11 cellular contexts compared by ENCODE assay signal in the genomic region with DNA sequence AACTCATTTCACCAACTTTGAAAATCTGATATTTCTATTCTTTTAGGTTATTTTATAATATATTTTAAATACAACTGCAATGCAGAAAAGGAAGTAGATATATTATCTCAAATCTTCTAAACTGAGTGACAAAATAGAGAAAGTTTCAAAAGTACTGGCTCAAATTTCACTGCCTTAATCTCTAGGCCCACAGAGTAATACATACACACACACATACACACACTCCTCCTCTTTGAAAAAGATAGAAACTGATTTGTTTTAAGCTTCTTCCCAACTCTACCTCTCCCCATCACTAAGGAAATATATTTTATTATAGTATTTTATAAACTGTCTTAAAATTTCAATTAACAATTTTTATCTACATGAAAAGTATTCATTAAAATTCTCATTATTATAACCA. TPM values are rescaled to one million over a fixed set of nuclear protein-coding genes. Genes with fewer than 3 reads are reported as not detected.
DNase-seq lines count a peak whose midpoint lies in the region; ATAC-seq and TF ChIP-seq lines count a peak whose summit lies in the region.
"Had no signal": no experiment of that assay in that cellular context is flagged by ENCODE, and none has a peak within 500 bp of the region (broad histone marks: within the 10 kb centered on the region; RNA-seq: fewer than 3 reads in every experiment).

No MANE protein-coding gene starts in this region.

- H3K27me3 Mint-ChIP-seq in activated CD4-positive, alpha-beta T cell treated with anti-CD3 and anti-CD28 coated beads, Interleukin-2, amount 10 ng/mL, durations not matched to agents 7 days and 5 days, result no peaks in the 10 kb centered on the region
- H3K27me3 Mint-ChIP-seq in endothelial cell (ENCODE audit: unreplicated experiment), result peaks cover 2% of the 10 kb centered on the region
- no peaks in the 10 kb centered on the region for H3K27me3 Mint-ChIP-seq in stimulated activated memory B cell treated with anti-CD40 and anti-IgM and Interleukin-4, amounts not matched to agents 10 μg/mL and 1 μg/mL and 100 μg/mL, for 72 hours

- H3K4me2 ChIP-seq in SK-N-SH, result peak overlapping the region; percentile 67

- H3K27me3 ChIP-seq in SK-N-SH (ENCODE audit: insufficient read depth), result no peaks in the 10 kb centered on the region
- H3K27me3 ChIP-seq: ovary had no signal

- peak overlapping the region; percentile 94 for H3K27ac Mint-ChIP-seq in activated CD4-positive, alpha-beta T cell treated with anti-CD3 and anti-CD28 coated beads, Interleukin-2, amount 10 ng/mL, durations not matched to agents 7 days and 5 days
- peak overlapping the region; percentile 89 for H3K27ac Mint-ChIP-seq in endothelial cell (ENCODE audit: unreplicated experiment)
- H3K27ac Mint-ChIP-seq in stimulated activated memory B cell treated with anti-CD40 and anti-IgM and Interleukin-4, amounts not matched to agents 10 μg/mL and 1 μg/mL and 100 μg/mL, for 72 hours, result peak overlapping the region; percentile 90

- no peaks in the 10 kb centered on the region for H3K9me3 Mint-ChIP-seq in activated CD4-positive, alpha-beta T cell treated with anti-CD3 and anti-CD28 coated beads, Interleukin-2, amount 10 ng/mL, durations not matched to agents 7 days and 5 days
- no peaks in the 10 kb centered on the region for H3K9me3 Mint-ChIP-seq in endothelial cell (ENCODE audit: unreplicated experiment)
- H3K9me3 Mint-ChIP-seq in stimulated activated memory B cell treated with anti-CD40 and anti-IgM and Interleukin-4, amounts not matched to agents 10 μg/mL and 1 μg/mL and 100 μg/mL, for 72 hours, result no peaks in the 10 kb centered on the region

- no peaks in the 10 kb centered on the region for H4K20me1 ChIP-seq in SK-N-SH (ENCODE audit: insufficient read depth)

- TF ChIP-seq CTCF in SK-N-SH (IDR thresholded peaks at IDR 0.05) (no peak), endothelial cell (IDR thresholded peaks at IDR 0.05; ENCODE audit: unreplicated experiment) (no peak)

- no peak for DNase-seq in activated CD4-positive, alpha-beta T cell treated with anti-CD3 and anti-CD28 coated beads, Interleukin-2, amount 10 ng/mL, durations not matched to agents 7 days and 5 days
- no peak for DNase-seq in activated CD4-positive, alpha-beta T cell treated with anti-CD3 and anti-CD28 coated beads for 48 hours
- DNase-seq in SK-N-SH (no peak), endothelial cell (ENCODE audit: low spot score) (no peak), epidermal melanocyte (ENCODE audit: insufficient read length, low spot score) (no peak)
- DNase-seq: activated T-cell treated with anti-CD3 and anti-CD28 coated beads, Interleukin-2, amount 50 U/mL, for 48 hours; cerebellar nuclear complex; ovary had no signal

- peaks cover 59% of the 10 kb centered on the region for H3F3A ChIP-seq in SK-N-SH (replicated peaks; ENCODE audit: insufficient read depth)

- no peaks in the 10 kb centered on the region for H3K9me2 ChIP-seq in SK-N-SH

- no peak overlapping the region for H3K4me3 ChIP-seq in SK-N-SH (ENCODE audit: low read depth in 2 of 2, low read length in 1 of 2)
- H3K4me3 ChIP-seq: ovary had no signal

- H3K27ac ChIP-seq in SK-N-SH (ENCODE audit: low read depth in 2 of 2, low read length in 1 of 2), result peak overlapping the region; percentile 83 to 99; a peak in 3 of 4 replicates

- POLR2A ChIA-PET in activated CD4-positive, alpha-beta T cell treated with anti-CD3 and anti-CD28 coated beads, Interleukin-2, amount 10 ng/mL, durations not matched to agents 7 days and 5 days (lab: Charles Lee), result no interaction called here
- POLR2A ChIA-PET in SK-N-SH (lab: Yijun Ruan, JAX), result no interaction called here

- peaks cover 87% of the 10 kb centered on the region for H3K79me2 ChIP-seq in SK-N-SH (ENCODE audit: insufficient read depth)

- no peak overlapping the region for H2AFZ ChIP-seq in SK-N-SH (ENCODE audit: low read depth)

- H3K9ac ChIP-seq in SK-N-SH, result peak overlapping the region; percentile 70; the same call in 1 of the 2 replicates

- no peak overlapping the region for H3K4me3 Mint-ChIP-seq in activated CD4-positive, alpha-beta T cell treated with anti-CD3 and anti-CD28 coated beads, Interleukin-2, amount 10 ng/mL, durations not matched to agents 7 days and 5 days
- H3K4me3 Mint-ChIP-seq in endothelial cell (ENCODE audit: unreplicated experiment), result no peak overlapping the region
- H3K4me3 Mint-ChIP-seq in stimulated activated memory B cell treated with anti-CD40 and anti-IgM and Interleukin-4, amounts not matched to agents 10 μg/mL and 1 μg/mL and 100 μg/mL, for 72 hours, result no peak overlapping the region

- H3K4me1 Mint-ChIP-seq in activated CD4-positive, alpha-beta T cell treated with anti-CD3 and anti-CD28 coated beads, Interleukin-2, amount 10 ng/mL, durations not matched to agents 7 days and 5 days, result peaks cover 52% of the 10 kb centered on the region
- H3K4me1 Mint-ChIP-seq in endothelial cell (ENCODE audit: unreplicated experiment), result peaks cover 70% of the 10 kb centered on the region
- H3K4me1 Mint-ChIP-seq in stimulated activated memory B cell treated with anti-CD40 and anti-IgM and Interleukin-4, amounts not matched to agents 10 μg/mL and 1 μg/mL and 100 μg/mL, for 72 hours, result peaks cover 43% of the 10 kb centered on the region

- H3K9me3 ChIP-seq in SK-N-SH, result no peaks in the 10 kb centered on the region
- H3K9me3 ChIP-seq: ovary had no signal

- H3K4me1 ChIP-seq in SK-N-SH (ENCODE audit: control insufficient read depth in 1 of 2, insufficient read depth in 2 of 2, low read depth in 1 of 2, low read length in 1 of 2), result peaks cover 0 to 50% of the 10 kb centered on the region in 2 experiments; a peak in 3 of 4 replicates

- TF ChIP-seq RAD21 in SK-N-SH (IDR thresholded peaks at IDR 0.05; ENCODE audit: low read length), result no peak

- H3K36me3 ChIP-seq in SK-N-SH (replicated peaks in 1 of 2; ENCODE audit: control insufficient read depth in 1 of 2, insufficient read depth in 2 of 2, low read length in 1 of 2), result peaks cover 0 to 34% of the 10 kb centered on the region in 2 experiments
- H3K36me3 ChIP-seq: ovary had no signal

- H3K36me3 Mint-ChIP-seq in activated CD4-positive, alpha-beta T cell treated with anti-CD3 and anti-CD28 coated beads, Interleukin-2, amount 10 ng/mL, durations not matched to agents 7 days and 5 days (ENCODE audit: low read depth), result no peaks in the 10 kb centered on the region
- peaks cover 23% of the 10 kb centered on the region for H3K36me3 Mint-ChIP-seq in endothelial cell (ENCODE audit: low read depth, unreplicated experiment)
- H3K36me3 Mint-ChIP-seq in stimulated activated memory B cell treated with anti-CD40 and anti-IgM and Interleukin-4, amounts not matched to agents 10 μg/mL and 1 μg/mL and 100 μg/mL, for 72 hours, result no peaks in the 10 kb centered on the region

- no peak for TF ChIP-seq EP300 in SK-N-SH (IDR thresholded peaks at IDR 0.05; ENCODE audit: borderline replicate concordance in 1 of 2, low read depth in 1 of 2, low read length in 1 of 2)

- CTCF ChIA-PET in activated CD4-positive, alpha-beta T cell treated with anti-CD3 and anti-CD28 coated beads, Interleukin-2, amount 10 ng/mL, durations not matched to agents 7 days and 5 days (lab: Charles Lee), result interaction anchor here (0.6 to 2.0 kb wide), 2 partner anchors 9 to 1217 kb away, joined by 3 to 18 read pairs; no protein-coding TSS in a partner anchor
- CTCF ChIA-PET in SK-N-SH (lab: Yijun Ruan, JAX), result no interaction called here

- ATAC-seq in stimulated activated memory B cell treated with anti-CD40 and anti-IgM and Interleukin-4, amounts not matched to agents 10 μg/mL and 1 μg/mL and 100 μg/mL, for 72 hours, result no peak
- ATAC-seq in HG03432 (IDR thresholded peaks at IDR 0.05; ENCODE audit: unreplicated experiment), result no peak
- no peak for ATAC-seq in GM21825 (IDR thresholded peaks at IDR 0.05; ENCODE audit: unreplicated experiment)

TF ChIP-seq in SK-N-SH, 30 proteins besides CTCF, POLR2A, EP300 and RAD21:
- no peak for TF ChIP-seq TCF12 (IDR thresholded peaks at IDR 0.05)
- TF ChIP-seq GABPA (IDR thresholded peaks at IDR 0.05; ENCODE audit: low read depth), result no peak
- no peak for TF ChIP-seq YY1 (IDR thresholded peaks at IDR 0.05; ENCODE audit: low read depth)
- TF ChIP-seq FOXM1 (IDR thresholded peaks at IDR 0.05; ENCODE audit: low read depth), result peak; percentile 4; the same call in 1 of the 2 replicates
- TF ChIP-seq FOXJ3 (CRISPR knock-in tag; IDR thresholded peaks at IDR 0.05), result no peak
TF ChIP-seq in SK-N-SH: peak in this region for 1.

RNA-seq across cellular contexts. Expression of gene ARHGAP18, which starts 36.2 kb away (rescaled TPM):
- 1 to 10 TPM; 7.5 to 8.1 TPM for total RNA-seq in activated CD4-positive, alpha-beta T cell treated with anti-CD3 and anti-CD28 coated beads, Interleukin-2, amount 10 ng/mL, durations not matched to agents 7 days and 5 days
- 25.0 and 32.8 TPM in 2 replicates for polyA plus RNA-seq in SK-N-SH (2012; rRNA removed)
- 38.9 and 45.2 TPM in 2 replicates for polyA plus RNA-seq in SK-N-SH (2012; cell fraction: cytosol; rRNA removed)
- polyA plus RNA-seq in SK-N-SH (2012; cell fraction: nucleus; rRNA removed), result 10.2 and 20.0 TPM in 2 replicates
- total RNA-seq in endothelial cell (ENCODE audit: unreplicated experiment), result 102 TPM

Comparison
In these comparisons a context has a peak if more than half of its experiments do, and no peak if none do; other contexts are left out.
1. RNA of gene ARHGAP18, which starts 36.2 kb away (total RNA-seq): 102 TPM in endothelial cell (single experiment); 7.5 to 8.1 TPM in activated CD4-positive, alpha-beta T cell treated with anti-CD3 and anti-CD28 coated beads, Interleukin-2, amount 10 ng/mL, durations not matched to agents 7 days and 5 days; every median in the first group is over 10 times any median in the second.
2. Peak in every context shown above with its lines, with median percentiles within 50 percentile points of each other: H3K27ac Mint-ChIP-seq.